Comparison of ENCODE assay signal across 14 cellular contexts in the genomic region with DNA sequence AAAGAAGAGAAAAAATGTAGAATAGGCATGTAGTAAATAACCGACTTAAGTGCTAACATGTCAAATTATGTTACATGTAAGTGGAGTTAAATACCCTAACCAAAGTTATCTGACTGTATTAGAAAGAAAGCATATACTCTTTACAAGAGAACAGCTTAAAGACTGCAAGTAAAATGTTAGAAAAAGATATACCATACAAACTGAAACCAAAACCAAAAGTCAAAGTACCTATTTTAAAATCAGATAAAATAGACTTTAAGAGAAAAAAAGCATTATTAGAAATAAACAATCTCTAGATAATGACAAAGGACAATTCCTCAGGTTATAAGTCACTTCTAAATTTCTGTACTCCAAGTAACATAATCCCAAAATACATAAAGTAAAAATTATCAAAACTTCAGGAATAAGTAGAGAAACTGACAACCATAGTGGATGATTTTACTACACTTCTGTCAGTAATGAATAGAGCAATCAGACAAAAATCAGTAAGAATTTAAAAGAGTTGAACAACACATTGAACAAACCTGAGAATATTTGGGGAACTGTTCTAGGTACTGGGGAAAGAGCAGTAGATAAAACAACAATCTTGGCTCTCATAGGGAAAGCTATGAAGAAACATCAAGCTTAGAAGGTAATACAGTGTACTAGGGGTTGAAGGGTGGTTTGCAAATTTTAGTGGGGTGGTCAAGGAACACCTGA.
DNase-seq lines count a peak whose midpoint lies in the region; ATAC-seq, FAIRE-seq and TF ChIP-seq lines count a peak whose summit lies in the region.
"Had no signal": no experiment of that assay in that cellular context is flagged by ENCODE, and none has a peak within 500 bp of the region (broad histone marks: within the 10 kb centered on the region; RNA-seq: fewer than 3 reads in every experiment).

No MANE protein-coding gene starts in this region.

- H3K27me3 ChIP-seq in smooth muscle cell (ENCODE audit: low read depth) (no peaks in the 10 kb centered on the region), pancreas (no peaks in the 10 kb centered on the region), gastrocnemius medialis (no peaks in the 10 kb centered on the region)
- H3K27me3 ChIP-seq: cardiac muscle cell had no signal

- H3K4me3 Mint-ChIP-seq in activated T-cell treated with anti-CD3 and anti-CD28 coated beads, Interleukin-2, amount 50 U/mL, for 72 hours, result peak overlapping the region; percentile 63 to 87
- H3K4me3 Mint-ChIP-seq in activated naive CD8-positive, alpha-beta T cell treated with anti-CD3 and anti-CD28 coated beads, Interleukin-2, amount 50 U/mL, for 24 hours, result peak overlapping the region; percentile 6
- H3K4me3 Mint-ChIP-seq: neural crest cell had no signal

- intact Hi-C loops in pancreas (cut with DNase I), result no loop called here
- intact Hi-C loops in gastrocnemius medialis (cut with DNase I; ENCODE audit: low total_unique reads), result no loop called here

- H3K4me1 Mint-ChIP-seq in activated T-cell treated with anti-CD3 and anti-CD28 coated beads, Interleukin-2, amount 50 U/mL, for 72 hours (ENCODE audit: low read depth), result peaks cover 42% of the 10 kb centered on the region
- H3K4me1 Mint-ChIP-seq in activated naive CD8-positive, alpha-beta T cell treated with anti-CD3 and anti-CD28 coated beads, Interleukin-2, amount 50 U/mL, for 24 hours, result peaks cover 40% of the 10 kb centered on the region
- H3K4me1 Mint-ChIP-seq: neural crest cell had no signal

- no peaks in the 10 kb centered on the region for H3K79me2 ChIP-seq in smooth muscle cell (ENCODE audit: low read depth)

- DNase-seq in activated T-cell treated with anti-CD3 and anti-CD28 coated beads, Interleukin-2, amount 50 U/mL, for 72 hours, result no peak
- DNase-seq in activated T-cell treated with anti-CD3 and anti-CD28 coated beads, Interleukin-2, amount 50 U/mL, for 1 hour, result no peak
- DNase-seq in OCI-M1 (lab: John Stamatoyannopoulos, UW), result peak; percentile 76
- DNase-seq in activated naive CD8-positive, alpha-beta T cell treated with anti-CD3 and anti-CD28 coated beads, Interleukin-2, amount 50 U/mL, for 24 hours, result no peak
- DNase-seq in smooth muscle cell (lab: John Stamatoyannopoulos, UW; ENCODE audit: unreplicated experiment), result no peak
- DNase-seq in pancreas, result no peak
- no peak for DNase-seq in gastrocnemius medialis
- no peak for DNase-seq in RKO (ENCODE audit: low spot score)
- DNase-seq: NCI-H187, NCI-H510A, right cardiac atrium, RPMI8226 had no signal

- H3K36me3 ChIP-seq in smooth muscle cell (ENCODE audit: low read depth) (no peaks in the 10 kb centered on the region), pancreas (no peaks in the 10 kb centered on the region), gastrocnemius medialis (no peaks in the 10 kb centered on the region)
- H3K36me3 ChIP-seq: cardiac muscle cell had no signal

- in situ Hi-C loops in gastrocnemius medialis (cut with MboI; ENCODE audit: low sequenced_read_pairs in 4 of 4), result no loop called here

- H3K9me3 ChIP-seq in smooth muscle cell (replicated peaks; ENCODE audit: low read depth) (no peaks in the 10 kb centered on the region), pancreas (no peaks in the 10 kb centered on the region), gastrocnemius medialis (no peaks in the 10 kb centered on the region)

- no peak overlapping the region for H2AFZ ChIP-seq in smooth muscle cell (ENCODE audit: low read depth)

- ATAC-seq in activated T-cell treated with anti-CD3 and anti-CD28 coated beads, Interleukin-2, amount 50 U/mL, for 72 hours (replicated peaks in 1 of 2), result peak; percentile 15 to 43
- no peak for ATAC-seq in activated naive CD8-positive, alpha-beta T cell treated with anti-CD3 and anti-CD28 coated beads, Interleukin-2, amount 50 U/mL, for 24 hours
- ATAC-seq in pancreas, result no peak
- no peak for ATAC-seq in gastrocnemius medialis
- ATAC-seq: right cardiac atrium had no signal

- FAIRE-seq in pancreas (lab: Jason Lieb, UNC), result no peak

- no peak for TF ChIP-seq POLR2A in gastrocnemius medialis (IDR thresholded peaks at IDR 0.05)

- peaks cover 1 to 2% of the 10 kb centered on the region in 2 donors for H3K9me3 Mint-ChIP-seq in activated T-cell treated with anti-CD3 and anti-CD28 coated beads, Interleukin-2, amount 50 U/mL, for 72 hours
- H3K9me3 Mint-ChIP-seq in activated naive CD8-positive, alpha-beta T cell treated with anti-CD3 and anti-CD28 coated beads, Interleukin-2, amount 50 U/mL, for 24 hours, result peaks cover 22% of the 10 kb centered on the region

- peak overlapping the region; percentile 1 for H3K27ac ChIP-seq in smooth muscle cell (ENCODE audit: low read depth)
- no peak overlapping the region for H3K27ac ChIP-seq in pancreas
- H3K27ac ChIP-seq in gastrocnemius medialis, result no peak overlapping the region
- H3K27ac ChIP-seq: cardiac muscle cell had no signal

- no peak overlapping the region for H3K4me2 ChIP-seq in smooth muscle cell

- no peak overlapping the region for H3K4me3 ChIP-seq in smooth muscle cell
- H3K4me3 ChIP-seq in pancreas, result no peak overlapping the region
- no peak overlapping the region for H3K4me3 ChIP-seq in gastrocnemius medialis
- H3K4me3 ChIP-seq: cardiac muscle cell had no signal

- peak overlapping the region; percentile 91 for H3K27ac Mint-ChIP-seq in activated T-cell treated with anti-CD3 and anti-CD28 coated beads, Interleukin-2, amount 50 U/mL, for 72 hours
- peak overlapping the region; percentile 77 for H3K27ac Mint-ChIP-seq in activated naive CD8-positive, alpha-beta T cell treated with anti-CD3 and anti-CD28 coated beads, Interleukin-2, amount 50 U/mL, for 24 hours

- H4K20me1 ChIP-seq in smooth muscle cell (ENCODE audit: low read depth), result no peaks in the 10 kb centered on the region

- H3K4me1 ChIP-seq in smooth muscle cell (ENCODE audit: low read depth) (peaks cover 12% of the 10 kb centered on the region), pancreas (no peaks in the 10 kb centered on the region), gastrocnemius medialis (no peaks in the 10 kb centered on the region)

- TF ChIP-seq CTCF in smooth muscle cell (IDR thresholded peaks at IDR 0.05; ENCODE audit: borderline replicate concordance, insufficient read depth, poor library complexity, severe bottlenecking) (no peak), pancreas (IDR thresholded peaks at IDR 0.05) (no peak), gastrocnemius medialis (IDR thresholded peaks at IDR 0.05 in 4 of 5, conservative IDR thresholded peaks at IDR 0.05 in 1 of 5) (no peak)

- WGBS in smooth muscle cell (ENCODE audit: low lambda C conversion rate), result 94% methylated on average over 1 of the region's 1 CpG
- WGBS in pancreas, 2 donors, result 29 to 56% methylated on average over 1 of the region's 1 CpG

- peaks cover 2 to 5% of the 10 kb centered on the region in 2 donors for H3K36me3 Mint-ChIP-seq in activated T-cell treated with anti-CD3 and anti-CD28 coated beads, Interleukin-2, amount 50 U/mL, for 72 hours (ENCODE audit: insufficient read depth in 2 of 2)
- H3K36me3 Mint-ChIP-seq in activated naive CD8-positive, alpha-beta T cell treated with anti-CD3 and anti-CD28 coated beads, Interleukin-2, amount 50 U/mL, for 24 hours (ENCODE audit: low read depth), result peaks cover 3% of the 10 kb centered on the region

- no peak overlapping the region for H3K9ac ChIP-seq in smooth muscle cell (ENCODE audit: low read depth)

- peaks cover 4% of the 10 kb centered on the region for H3F3A ChIP-seq in smooth muscle cell (ENCODE audit: low read depth)

- H3K27me3 Mint-ChIP-seq in activated T-cell treated with anti-CD3 and anti-CD28 coated beads, Interleukin-2, amount 50 U/mL, for 72 hours (ENCODE audit: low read depth), result no peaks in the 10 kb centered on the region
- no peaks in the 10 kb centered on the region for H3K27me3 Mint-ChIP-seq in activated naive CD8-positive, alpha-beta T cell treated with anti-CD3 and anti-CD28 coated beads, Interleukin-2, amount 50 U/mL, for 24 hours

Comparison
In these comparisons a context has a peak if more than half of its experiments do, and no peak if none do; other contexts are left out.
1. ATAC-seq: peak in activated T-cell treated with anti-CD3 and anti-CD28 coated beads, Interleukin-2, amount 50 U/mL, for 72 hours (2 of 2); none in activated naive CD8-positive, alpha-beta T cell treated with anti-CD3 and anti-CD28 coated beads, Interleukin-2, amount 50 U/mL, for 24 hours (single experiment), pancreas (0 of 4) and gastrocnemius medialis (0 of 2).